ENCODE assay signal across 7 cellular contexts in the genomic region with DNA sequence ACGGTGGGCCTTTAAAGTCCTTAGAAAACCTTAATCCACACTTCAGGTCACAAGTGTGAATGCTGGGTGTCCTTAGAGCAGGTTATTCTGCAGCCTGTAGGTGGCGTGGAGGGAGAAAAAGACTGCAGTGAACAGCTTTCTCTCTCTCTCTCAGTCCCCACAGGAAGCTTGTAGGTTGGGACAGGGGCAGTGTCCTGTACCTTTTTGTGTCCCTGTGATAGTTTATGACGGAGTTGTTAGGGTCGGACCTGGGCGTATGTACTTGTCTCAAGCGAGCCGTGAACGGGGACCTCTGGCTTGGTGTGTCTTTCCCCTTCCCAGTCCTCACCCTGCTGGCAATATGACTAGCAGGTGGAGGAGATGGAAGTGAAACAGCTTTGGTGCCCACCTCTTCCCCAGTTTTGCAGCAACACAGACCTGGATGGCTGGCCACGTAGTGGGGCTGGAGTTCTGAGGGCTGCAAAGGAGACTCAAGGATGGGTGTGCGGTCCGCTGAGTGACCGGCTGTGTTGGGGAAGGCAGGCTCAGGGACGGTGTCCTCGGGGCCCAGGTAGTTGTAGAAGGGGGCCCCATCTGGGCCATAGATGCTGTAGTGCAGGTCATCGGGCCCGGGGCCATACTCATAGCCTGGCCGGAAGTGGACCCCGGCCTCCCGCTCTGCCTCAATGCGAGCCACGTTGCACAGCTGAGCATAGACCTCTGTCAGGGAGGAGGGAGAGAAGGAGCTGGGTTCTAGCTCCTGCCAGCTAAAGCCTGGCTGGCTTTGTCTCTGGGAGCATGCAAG. TPM values are rescaled to one million over a fixed set of nuclear protein-coding genes. Genes with fewer than 3 reads are reported as not detected.
DNase-seq lines count a peak whose midpoint lies in the region; ATAC-seq and TF ChIP-seq lines count a peak whose summit lies in the region.

No MANE protein-coding gene starts in this region.

- H3K4me2 ChIP-seq in Loucy (ENCODE audit: low read depth, low read length, poor library complexity, severe bottlenecking): no peak overlapping the region

- no peaks in the 10 kb centered on the region for H3K27me3 ChIP-seq in Loucy (ENCODE audit: insufficient read depth, low read length, poor library complexity, severe bottlenecking)

- POLR2A ChIA-PET in GM10248 (lab: Yijun Ruan, JAX): no interaction called here

- DNase-seq in GM10248 (ENCODE audit: extremely low spot score) (peak; percentile 59), islet precursor cell (peak; percentile 75), NK-92 (lab: John Stamatoyannopoulos, UW; ENCODE audit: unreplicated experiment) (no peak)
- DNase-seq in activated naive CD4-positive, alpha-beta T cell treated with anti-CD3 and anti-CD28 coated beads, Interleukin-2, amount 50 U/mL, for 72 hours (ENCODE audit: low spot score in 2 of 2): peak in 1 of 2 donors; percentile 39

- H3K9me2 ChIP-seq in Loucy (replicated peaks; ENCODE audit: low read depth, low read length): no peaks in the 10 kb centered on the region

- no peak overlapping the region for H2AFZ ChIP-seq in Loucy (ENCODE audit: low read length)

- TF ChIP-seq CTCF in GM10248 (IDR thresholded peaks at IDR 0.05; ENCODE audit: control extremely low read depth, extremely low read depth, low read depth, missing control alignments) (peak; percentile 45), Loucy (conservative IDR thresholded peaks at IDR 0.05; ENCODE audit: low read length) (peak; percentile 72)

- no peaks in the 10 kb centered on the region for H3K36me3 ChIP-seq in Loucy (ENCODE audit: insufficient read depth, low read length)

- peaks cover 3% of the 10 kb centered on the region; the same call in 1 of the 2 replicates for H3K79me2 ChIP-seq in Loucy (ENCODE audit: insufficient read depth, low read length)

- CTCF ChIA-PET in GM10248 (lab: Yijun Ruan, JAX): interaction anchor here (0.6 to 3.2 kb wide), 7 partner anchors 8 to 253 kb away, joined by 3 to 18 read pairs (median 3); partner anchors contain the start of genes ISCA2 and NPC2

- no peaks in the 10 kb centered on the region for H3K9me3 Mint-ChIP-seq in activated naive CD4-positive, alpha-beta T cell treated with anti-CD3 and anti-CD28 coated beads, Interleukin-2, amount 50 U/mL, for 72 hours

- H3K4me3 ChIP-seq in Loucy (ENCODE audit: low read length, poor library complexity, severe bottlenecking): no peak overlapping the region

- ATAC-seq in activated naive CD4-positive, alpha-beta T cell treated with anti-CD3 and anti-CD28 coated beads, Interleukin-2, amount 50 U/mL, for 72 hours: peak; percentile 34 to 61
- ATAC-seq in HG02885 (IDR thresholded peaks at IDR 0.05; ENCODE audit: poor library complexity, unreplicated experiment) (no peak), GM18498 (IDR thresholded peaks at IDR 0.05; ENCODE audit: unreplicated experiment) (no peak)

- H3K27ac Mint-ChIP-seq in activated naive CD4-positive, alpha-beta T cell treated with anti-CD3 and anti-CD28 coated beads, Interleukin-2, amount 50 U/mL, for 72 hours: no peak overlapping the region

- H4K20me1 ChIP-seq in Loucy (ENCODE audit: insufficient read depth, low read length, poor library complexity, severe bottlenecking): no peaks in the 10 kb centered on the region

- no peaks in the 10 kb centered on the region for H3K4me1 ChIP-seq in Loucy (ENCODE audit: insufficient read depth, low read length, poor library complexity, severe bottlenecking)

- no peak overlapping the region for H3K9ac ChIP-seq in Loucy (ENCODE audit: low read depth, low read length, poor library complexity, severe bottlenecking)

- no peaks in the 10 kb centered on the region for H3K9me3 ChIP-seq in Loucy (ENCODE audit: insufficient read depth, low read depth, low read length)

- H3F3A ChIP-seq in Loucy (ENCODE audit: low read depth): no peaks in the 10 kb centered on the region

- H3K36me3 Mint-ChIP-seq in activated naive CD4-positive, alpha-beta T cell treated with anti-CD3 and anti-CD28 coated beads, Interleukin-2, amount 50 U/mL, for 72 hours: no peaks in the 10 kb centered on the region

RNA-seq across cellular contexts. Expression of gene ISCA2, which starts 8.9 kb away (rescaled TPM):
- 10 to 100 TPM; 30.7 to 34.5 TPM for total RNA-seq in activated naive CD4-positive, alpha-beta T cell treated with anti-CD3 and anti-CD28 coated beads, Interleukin-2, amount 50 U/mL, for 72 hours

RNA-seq across cellular contexts. Expression of gene NPC2, which starts 9.3 kb away (rescaled TPM):
- 10 to 100 TPM; 28.0 to 54.9 TPM for total RNA-seq in activated naive CD4-positive, alpha-beta T cell treated with anti-CD3 and anti-CD28 coated beads, Interleukin-2, amount 50 U/mL, for 72 hours

Comparison
In these comparisons a context has a peak if more than half of its experiments do, and no peak if none do; other contexts are left out.
1. ATAC-seq: peak in activated naive CD4-positive, alpha-beta T cell treated with anti-CD3 and anti-CD28 coated beads, Interleukin-2, amount 50 U/mL, for 72 hours (2 of 2); none in HG02885 (single experiment) and GM18498 (single experiment).